Comparison of ENCODE assay signal across 33 cellular contexts in genomic region chr11:30987819-30988218, GRCh38.
"Had no signal": no experiment of that assay in that cellular context is flagged by ENCODE, and none has a peak within 500 bp of the region (broad histone marks: within the 10 kb centered on the region; RNA-seq: fewer than 3 reads in every experiment).

No MANE protein-coding gene starts in this region.

- FAIRE-seq: astrocyte, TTC549 had no signal

- H3K27me3 ChIP-seq: body of pancreas, brain microvascular endothelial cell, breast epithelium had no signal

- H3K27ac ChIP-seq: body of pancreas, brain microvascular endothelial cell, breast epithelium, WERI-Rb-1 had no signal

- ATAC-seq: activated CD4-positive, alpha-beta T cell treated with anti-CD3 and anti-CD28 coated beads for 36 hours; activated CD4-positive, CD25-positive, alpha-beta regulatory T cell treated with anti-CD3 and anti-CD28 coated beads, Interleukin-2, amount 50 U/mL, for 24 hours; activated CD8-positive, alpha-beta memory T cell treated with anti-CD3 and anti-CD28 coated beads, Interleukin-2, amount 10 ng/mL, durations not matched to agents 7 days and 5 days; activated CD8-positive, alpha-beta T cell treated with anti-CD3 and anti-CD28 coated beads, Interleukin-2, amount 10 ng/mL, durations not matched to agents 7 days and 5 days; activated naive CD8-positive, alpha-beta T cell treated with anti-CD3 and anti-CD28 coated beads, Interleukin-2, amount 50 U/mL, for 24 hours; body of pancreas; WTC11 had no signal

- H3K9me3 ChIP-seq: body of pancreas, breast epithelium had no signal

- DNase-seq: activated CD4-positive, alpha-beta memory T cell treated with anti-CD3 and anti-CD28 coated beads, Interleukin-2, amount 10 ng/mL, durations not matched to agents 7 days and 5 days; activated CD4-positive, alpha-beta T cell treated with anti-CD3 and anti-CD28 coated beads for 1 hour; activated CD4-positive, alpha-beta T cell treated with anti-CD3 and anti-CD28 coated beads for 36 hours; activated CD4-positive, alpha-beta T cell treated with anti-CD3 and anti-CD28 coated beads for 48 hours; activated CD4-positive, alpha-beta T cell treated with anti-CD3 and anti-CD28 coated beads, Interleukin-2, amount 10 ng/mL, durations not matched to agents 7 days and 5 days; activated CD4-positive, alpha-beta T cell treated with anti-CD3 and anti-CD28 coated beads, Interleukin-2, amount 50 U/mL, for 48 hours; activated CD4-positive, CD25-positive, alpha-beta regulatory T cell; activated CD8-positive, alpha-beta memory T cell treated with anti-CD3 and anti-CD28 coated beads for 24 hours; activated CD8-positive, alpha-beta memory T cell treated with anti-CD3 and anti-CD28 coated beads, Interleukin-2, amount 10 ng/mL, durations not matched to agents 7 days and 5 days; activated CD8-positive, alpha-beta memory T cell treated with anti-CD3 and anti-CD28 coated beads, Interleukin-2, amount 50 U/mL, for 48 hours; activated CD8-positive, alpha-beta T cell treated with anti-CD3 and anti-CD28 coated beads, Interleukin-2, amount 10 ng/mL, durations not matched to agents 7 days and 5 days; activated effector memory CD4-positive, alpha-beta T cell treated with Interleukin-2 at 50 U/mL for 16 hours; activated gamma-delta T cell; activated naive CD4-positive, alpha-beta T cell treated with anti-CD3 and anti-CD28 coated beads, Interleukin-2, amount 10 ng/mL, durations not matched to agents 7 days and 5 days; activated naive CD4-positive, alpha-beta T cell treated with Interleukin-2 at 50 U/mL for 16 hours; activated naive CD8-positive, alpha-beta T cell treated with anti-CD3 and anti-CD28 coated beads, Interleukin-2, amount 10 ng/mL, durations not matched to agents 7 days and 5 days; activated naive CD8-positive, alpha-beta T cell treated with anti-CD3 and anti-CD28 coated beads, Interleukin-2, amount 50 U/mL, for 24 hours; activated T-cell treated with anti-CD3 and anti-CD28 coated beads, Interleukin-2, amount 50 U/mL, for 24 hours; activated T-cell treated with anti-CD3 and anti-CD28 coated beads, Interleukin-2, amount 50 U/mL, for 48 hours; amniotic stem cell; aorta; body of pancreas; brain microvascular endothelial cell; central memory CD4-positive, alpha-beta T cell; T-helper 1 cell; T-helper 2 cell; T-helper 9 cell; WERI-Rb-1 had no signal

- H3K4me3 ChIP-seq: body of pancreas, breast epithelium had no signal

- H3K4me1 ChIP-seq: body of pancreas, breast epithelium had no signal

- H3K36me3 ChIP-seq: brain microvascular endothelial cell, breast epithelium, WERI-Rb-1 had no signal
